In genomic region chr1:12434174-12434573, GRCh38 we compare ENCODE assay signal across 8 cellular contexts.
DNase-seq lines count a peak whose midpoint lies in the region; ATAC-seq and TF ChIP-seq lines count a peak whose summit lies in the region.

No MANE protein-coding gene starts in this region.

- no peaks in the 10 kb centered on the region for H3K9me3 ChIP-seq in Loucy (ENCODE audit: insufficient read depth, low read depth, low read length)

- peak overlapping the region in 12 of 21 experiments; percentile 8 to 82 (median 52) for H3K27ac ChIP-seq in skin epidermis

- peaks cover 69% of the 10 kb centered on the region for H3K4me1 ChIP-seq in Loucy (ENCODE audit: insufficient read depth, low read length, poor library complexity, severe bottlenecking)

- H3K9me2 ChIP-seq in Loucy (replicated peaks; ENCODE audit: low read depth, low read length): no peaks in the 10 kb centered on the region

- ATAC-seq in GM19397 (IDR thresholded peaks at IDR 0.05; ENCODE audit: unreplicated experiment) (no peak), GM18517 (IDR thresholded peaks at IDR 0.05; ENCODE audit: unreplicated experiment) (no peak)

- H3K27me3 ChIP-seq in Loucy (ENCODE audit: insufficient read depth, low read length, poor library complexity, severe bottlenecking): no peaks in the 10 kb centered on the region

- DNase-seq in Daoy (ENCODE audit: low read depth) (peak; percentile 92), activated T-cell treated with anti-CD3 and anti-CD28 coated beads for 24 hours (ENCODE audit: low read depth) (peak; percentile 62), fibroblast of pulmonary artery (ENCODE audit: low read depth) (peak; percentile 56), GM19238 (ENCODE audit: insufficient read length, low spot score) (no peak)

- no peak overlapping the region for H2AFZ ChIP-seq in Loucy (ENCODE audit: low read length)

- peaks cover 21% of the 10 kb centered on the region for H3F3A ChIP-seq in Loucy (ENCODE audit: low read depth)

- no peaks in the 10 kb centered on the region for H3K36me3 ChIP-seq in Loucy (ENCODE audit: insufficient read depth, low read length)

- peak overlapping the region; percentile 57 for H3K9ac ChIP-seq in Loucy (ENCODE audit: low read depth, low read length, poor library complexity, severe bottlenecking)

- TF ChIP-seq CTCF in Loucy (conservative IDR thresholded peaks at IDR 0.05; ENCODE audit: low read length) (no peak), fibroblast of pulmonary artery (IDR thresholded peaks at IDR 0.05; ENCODE audit: low read length, missing control alignments) (no peak)

- H3K4me3 ChIP-seq in Loucy (ENCODE audit: low read length, poor library complexity, severe bottlenecking) (peak overlapping the region; percentile 63), fibroblast of pulmonary artery (replicated peaks; ENCODE audit: low read depth, low read length) (no peak overlapping the region), skin epidermis (no peak overlapping the region)

- H3K79me2 ChIP-seq in Loucy (ENCODE audit: insufficient read depth, low read length): no peaks in the 10 kb centered on the region

- H4K20me1 ChIP-seq in Loucy (ENCODE audit: insufficient read depth, low read length, poor library complexity, severe bottlenecking): no peaks in the 10 kb centered on the region

- peak overlapping the region; percentile 89 for H3K4me2 ChIP-seq in Loucy (ENCODE audit: low read depth, low read length, poor library complexity, severe bottlenecking)
